ENCODE assay signal across 8 cellular contexts in the genomic region with DNA sequence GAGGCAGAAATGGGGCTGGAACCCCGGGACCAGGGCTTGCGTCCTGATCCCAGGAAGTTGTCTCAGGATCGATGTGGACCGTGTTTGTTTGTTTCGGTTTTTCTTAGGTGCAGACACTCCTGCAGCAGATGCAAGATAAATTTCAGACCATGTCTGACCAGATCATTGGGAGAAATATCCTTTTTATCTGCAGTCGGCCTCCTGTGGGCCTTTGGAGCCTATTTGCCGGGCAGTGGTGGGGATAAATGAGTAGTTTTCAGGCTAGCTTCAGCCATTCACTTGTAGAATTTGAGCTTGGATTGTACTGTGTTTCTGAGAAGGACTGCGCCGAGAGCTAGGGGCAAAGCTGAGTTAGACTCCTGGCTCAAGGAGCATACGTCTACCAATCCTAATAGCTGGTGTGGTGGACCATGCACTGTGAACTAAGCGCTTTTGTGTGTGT. TPM values are rescaled to one million over a fixed set of nuclear protein-coding genes. Genes with fewer than 3 reads are reported as not detected.
DNase-seq lines count a peak whose midpoint lies in the region; ATAC-seq, FAIRE-seq and TF ChIP-seq lines count a peak whose summit lies in the region.

No MANE protein-coding gene starts in this region.

- H3K9me3 ChIP-seq in A673 (ENCODE audit: low read depth, low read length, poor library complexity, severe bottlenecking): no peaks in the 10 kb centered on the region
- no peaks in the 10 kb centered on the region for H3K9me3 ChIP-seq in mononuclear cell (ENCODE audit: low read depth, low read length)

- ATAC-seq in HG03571 (IDR thresholded peaks at IDR 0.05; ENCODE audit: unreplicated experiment) (peak; percentile 12), GM21619 (IDR thresholded peaks at IDR 0.05; ENCODE audit: unreplicated experiment) (no peak)

- H3K4me3 ChIP-seq in A673 (ENCODE audit: low read depth, low read length, poor library complexity, severe bottlenecking) (peak overlapping the region; percentile 90), bronchial epithelial cell (ENCODE audit: low read depth, low read length) (peak overlapping the region; percentile 76), mononuclear cell (ENCODE audit: low read length) (peak overlapping the region; percentile 99)

- CTCF ChIA-PET in A673 (lab: Charles Lee): no interaction called here

- intact Hi-C loops in A673 (cut with micrococcal nuclease; ENCODE audit: unreplicated experiment): no loop called here

- peaks cover 9% of the 10 kb centered on the region for H3K4me1 ChIP-seq in A673 (ENCODE audit: insufficient read depth, low read length, poor library complexity, severe bottlenecking)
- H3K4me1 ChIP-seq in mononuclear cell (ENCODE audit: insufficient read depth, low read length): peaks cover 58% of the 10 kb centered on the region

- peaks cover 18% of the 10 kb centered on the region for H3K36me3 ChIP-seq in A673 (ENCODE audit: insufficient read depth, low read length, poor library complexity, severe bottlenecking)
- H3K36me3 ChIP-seq in bronchial epithelial cell (ENCODE audit: control insufficient read depth, insufficient read depth, low read length): peaks cover 2% of the 10 kb centered on the region

- no peak for DNase-seq in A673 (ENCODE audit: low spot score)
- no peak for DNase-seq in bronchial epithelial cell (ENCODE audit: low read depth)
- no peak for DNase-seq in occipital lobe (lab: John Stamatoyannopoulos, UW)
- no peak for DNase-seq in GF-D8 (lab: John Stamatoyannopoulos, UW)
- no peak for DNase-seq in NCI-H187 treated with DMSO at 0.1 percent for 48 hours (lab: John Stamatoyannopoulos, UW)

- no peaks in the 10 kb centered on the region for H3K27me3 ChIP-seq in A673 (replicated peaks; ENCODE audit: insufficient read depth, low read depth, low read length, poor library complexity)
- no peaks in the 10 kb centered on the region for H3K27me3 ChIP-seq in bronchial epithelial cell (ENCODE audit: control insufficient read depth, insufficient read depth, low read length)
- no peaks in the 10 kb centered on the region for H3K27me3 ChIP-seq in mononuclear cell (ENCODE audit: insufficient read depth, low read length)

- peak overlapping the region; percentile 78 for H3K27ac ChIP-seq in A673 (ENCODE audit: low read depth, low read length, poor library complexity, severe bottlenecking)

- BruUV-seq in A673 (replicated peaks; lab: Mats Ljungman, UMichigan): no TSS peak

- POLR2A ChIA-PET in A673 (lab: Charles Lee; ENCODE audit: low non-redundant PET): no interaction called here

- no peak for FAIRE-seq in bronchial epithelial cell (lab: Jason Lieb, UNC)

- no peak for TF ChIP-seq CTCF in A673 (conservative IDR thresholded peaks at IDR 0.05; ENCODE audit: low read depth, low read length)
- no peak for TF ChIP-seq CTCF in bronchial epithelial cell (IDR thresholded peaks at IDR 0.05; ENCODE audit: insufficient read depth, low read length, severe bottlenecking)

RNA-seq across cellular contexts. Expression of a gene that starts 0.8 kb away (rescaled TPM):
- total RNA-seq in A673 (2021) (163 and 175 TPM in 2 replicates), bronchial epithelial cell (20.0 and 152 TPM in 2 replicates), mononuclear cell (14.4 TPM), occipital lobe (114 TPM)
